Comparison of ENCODE assay signal across 18 cellular contexts in the genomic region with DNA sequence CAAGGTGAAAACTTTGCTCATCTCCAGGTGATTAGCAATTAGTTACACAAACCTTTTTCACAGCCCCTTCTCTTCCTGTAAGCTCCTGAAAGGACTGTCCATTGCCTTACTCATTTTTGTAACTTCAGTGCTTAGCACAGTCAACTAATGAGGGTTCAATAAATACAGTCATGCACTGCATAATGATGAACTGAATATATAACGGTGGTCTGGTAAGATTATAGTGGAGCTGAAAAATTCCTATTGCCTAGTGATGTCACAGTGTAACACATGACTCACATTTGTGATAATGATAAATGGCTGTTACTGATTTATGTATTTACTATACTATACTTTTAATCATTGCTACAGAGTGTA.
"Had no signal": no experiment of that assay in that cellular context is flagged by ENCODE, and none has a peak within 500 bp of the region (broad histone marks: within the 10 kb centered on the region; RNA-seq: fewer than 3 reads in every experiment).

No MANE protein-coding gene starts in this region.

- H3K4me3 Mint-ChIP-seq: effector memory CD8-positive, alpha-beta T cell; naive thymus-derived CD8-positive, alpha-beta T cell; stimulated activated naive B cell treated with anti-CD40 and anti-IgM and Interleukin-4, amounts not matched to agents 10 μg/mL and 1 μg/mL and 100 μg/mL, for 72 hours; stimulated activated naive CD8-positive, alpha-beta T cell treated with anti-CD3 and anti-CD28 coated beads, Interleukin-15, amount 100 ng/mL, for 72 hours had no signal

- H3K4me1 ChIP-seq: esophagus squamous epithelium, psoas muscle, spleen, transverse colon had no signal

- ATAC-seq: effector memory CD8-positive, alpha-beta T cell; left cardiac atrium; naive thymus-derived CD8-positive, alpha-beta T cell; psoas muscle; sciatic nerve; stimulated activated naive B cell treated with anti-CD40 and anti-IgM and Interleukin-4, amounts not matched to agents 10 μg/mL and 1 μg/mL and 100 μg/mL, for 72 hours had no signal

- H3K27me3 Mint-ChIP-seq: effector memory CD8-positive, alpha-beta T cell; naive thymus-derived CD8-positive, alpha-beta T cell; stimulated activated naive B cell treated with anti-CD40 and anti-IgM and Interleukin-4, amounts not matched to agents 10 μg/mL and 1 μg/mL and 100 μg/mL, for 72 hours; stimulated activated naive CD8-positive, alpha-beta T cell treated with anti-CD3 and anti-CD28 coated beads, Interleukin-15, amount 100 ng/mL, for 72 hours had no signal

- H3K4me3 ChIP-seq: esophagus squamous epithelium, psoas muscle, spleen, thoracic aorta, transverse colon had no signal

- H3K27ac Mint-ChIP-seq: effector memory CD8-positive, alpha-beta T cell; naive thymus-derived CD8-positive, alpha-beta T cell; stimulated activated naive B cell treated with anti-CD40 and anti-IgM and Interleukin-4, amounts not matched to agents 10 μg/mL and 1 μg/mL and 100 μg/mL, for 72 hours had no signal

- H3K36me3 Mint-ChIP-seq: naive thymus-derived CD8-positive, alpha-beta T cell had no signal

- H3K9me3 Mint-ChIP-seq: effector memory CD8-positive, alpha-beta T cell; naive thymus-derived CD8-positive, alpha-beta T cell; stimulated activated naive B cell treated with anti-CD40 and anti-IgM and Interleukin-4, amounts not matched to agents 10 μg/mL and 1 μg/mL and 100 μg/mL, for 72 hours; stimulated activated naive CD8-positive, alpha-beta T cell treated with anti-CD3 and anti-CD28 coated beads, Interleukin-15, amount 100 ng/mL, for 72 hours had no signal

- H3K9me3 ChIP-seq: esophagus squamous epithelium, neutrophil, psoas muscle, spleen, thoracic aorta, transverse colon had no signal

- H3K27ac ChIP-seq: esophagus squamous epithelium, neutrophil, psoas muscle, spleen, thoracic aorta, transverse colon had no signal

- H3K27me3 ChIP-seq: spleen, transverse colon had no signal

- H3K4me1 Mint-ChIP-seq: naive thymus-derived CD8-positive, alpha-beta T cell; stimulated activated naive B cell treated with anti-CD40 and anti-IgM and Interleukin-4, amounts not matched to agents 10 μg/mL and 1 μg/mL and 100 μg/mL, for 72 hours; stimulated activated naive CD8-positive, alpha-beta T cell treated with anti-CD3 and anti-CD28 coated beads, Interleukin-15, amount 100 ng/mL, for 72 hours had no signal

- H3K36me3 ChIP-seq: esophagus squamous epithelium, neutrophil, transverse colon had no signal

- DNase-seq: effector memory CD8-positive, alpha-beta T cell; esophagus squamous epithelium; kidney; left cardiac atrium; mesendoderm; naive thymus-derived CD8-positive, alpha-beta T cell; psoas muscle; retina; spleen; stimulated activated CD4-positive, alpha-beta T cell treated with anti-CD3 and anti-CD28 coated beads, Interleukin-15, amount 100 ng/mL, for 24 hours; stimulated activated CD4-positive, alpha-beta T cell treated with anti-CD3 and anti-CD28 coated beads, Interleukin-1b, Interleukin-23, amount 100 ng/mL, for 48 hours; stimulated activated CD4-positive, alpha-beta T cell treated with anti-CD3 and anti-CD28 coated beads, Interleukin-4, amount 100 ng/mL, for 24 hours; stimulated activated naive B cell treated with anti-CD40 and anti-IgM and Interleukin-4, amounts not matched to agents 10 μg/mL and 1 μg/mL and 100 μg/mL, for 72 hours; stimulated activated naive CD8-positive, alpha-beta T cell treated with anti-CD3 and anti-CD28 coated beads, Interleukin-15, amount 100 ng/mL, for 72 hours; transverse colon had no signal
